Comparison of ENCODE assay signal across 8 cellular contexts in genomic region chr1:64864018-64864945, GRCh38.
A peak's percentile ranks its signal among the peaks of the same experiment; 100 is the strongest.
DNase-seq lines count a peak whose midpoint lies in the region; ATAC-seq and TF ChIP-seq lines count a peak whose summit lies in the region.

No MANE protein-coding gene starts in this region.

- H3K36me3 ChIP-seq in HCT116 (ENCODE audit: control insufficient read depth in 1 of 2, insufficient read depth in 2 of 2, low read length in 2 of 2) (no peaks in the 10 kb centered on the region; a peak in 2 of 4 replicates), heart right ventricle (peaks cover 0 to 92% (median 17%) of the 10 kb centered on the region in 9 donors)

- no peak; the same call in 1 of the 2 replicates for TF ChIP-seq RAD21 in HCT116 (IDR thresholded peaks at IDR 0.05; ENCODE audit: low read depth)

- H3K9ac ChIP-seq in HCT116 (ENCODE audit: low read length) = no peak overlapping the region

- H3K9me3 ChIP-seq in HCT116 (ENCODE audit: control insufficient read depth in 1 of 2, insufficient read depth in 1 of 2, low read depth in 1 of 2, low read length in 2 of 2) (no peaks in the 10 kb centered on the region), heart right ventricle (no peaks in the 10 kb centered on the region)

- H2AFZ ChIP-seq in HCT116 (ENCODE audit: low read depth, low read length, poor library complexity, severe bottlenecking) = no peak overlapping the region

- BruUV-seq in HCT116 (replicated peaks; lab: Mats Ljungman, UMichigan) = no TSS peak

- CTCF ChIA-PET in HCT116 (lab: Charles Lee) = no interaction called here

- H4K20me1 ChIP-seq in HCT116 (ENCODE audit: insufficient read depth) = no peaks in the 10 kb centered on the region

- no peaks in the 10 kb centered on the region for H3K9me2 ChIP-seq in HCT116 (ENCODE audit: insufficient read depth)

- peaks cover 7 to 10% of the 10 kb centered on the region in 2 experiments; a peak in 3 of 4 replicates for H3K4me1 ChIP-seq in HCT116 (ENCODE audit: control insufficient read depth in 1 of 2, insufficient read depth in 2 of 2, low read length in 2 of 2)
- H3K4me1 ChIP-seq in heart right ventricle = peaks cover 0 to 32% (median 19%) of the 10 kb centered on the region in 9 donors

- ATAC-seq in HCT116 = peak; percentile 60
- peak; percentile 85 to 95 (median 88) for ATAC-seq in heart right ventricle

- H3K27me3 ChIP-seq in HCT116 (ENCODE audit: insufficient read depth, low read length) (no peaks in the 10 kb centered on the region), heart right ventricle (no peaks in the 10 kb centered on the region)

- TF ChIP-seq CTCF in GM13976 (IDR thresholded peaks at IDR 0.05; ENCODE audit: borderline replicate concordance, control extremely low read depth, extremely low read depth, insufficient read depth, missing control alignments) (no peak), HCT116 (IDR thresholded peaks at IDR 0.05 in 2 of 3, conservative IDR thresholded peaks at IDR 0.05 in 1 of 3; ENCODE audit: borderline replicate concordance in 1 of 3, insufficient read depth in 1 of 3, low read depth in 2 of 3, low read length in 2 of 3) (no peak), heart right ventricle (IDR thresholded peaks at IDR 0.05) (no peak)

- RAD21 ChIA-PET in HCT116 (lab: Charles Lee; ENCODE audit: low non-redundant PET in 1 of 2, low total read pairs in 2 of 2, uncharacterized antibody in 2 of 2, unreplicated experiment in 2 of 2) = no interaction called here

- H3K79me2 ChIP-seq in HCT116 (ENCODE audit: insufficient read depth, low read length) = no peaks in the 10 kb centered on the region

- no peak for TF ChIP-seq POLR2A in HCT116 (IDR thresholded peaks at IDR 0.05; ENCODE audit: borderline replicate concordance, extremely low read depth, insufficient read depth, insufficient read length)

- H3K4me2 ChIP-seq in HCT116 (ENCODE audit: low read length) = peak overlapping the region; percentile 34

- H3K27ac ChIP-seq in HCT116 (ENCODE audit: low read depth, low read length) (no peak overlapping the region), heart right ventricle (peak overlapping the region in 8 of 10 donors; percentile 8 to 82 (median 62))

- intact Hi-C loops in HCT116 (cut with micrococcal nuclease) = loop anchor here (5.0 to 10.0 kb wide), 2 partner anchors 101 to 158 kb away; partner anchors contain the start of gene JAK1
- intact Hi-C loops in heart right ventricle (cut with DNase I) = loop anchor here in 6 of 10 donors (5.0 to 10.0 kb wide), 6 partner anchors 101 to 213 kb away; partner anchors contain the start of gene JAK1 (in 2 of the 6)

- POLR2A ChIA-PET in HCT116 (lab: Charles Lee) = no interaction called here

- 57 to 59% methylated on average over 14 of the region's 14 CpGs for WGBS in heart right ventricle, 2 donors

- H3K4me3 ChIP-seq in HCT116 (replicated peaks in 1 of 2; ENCODE audit: low read depth in 1 of 2, low read length in 2 of 2) = no peak overlapping the region
- H3K4me3 ChIP-seq in heart right ventricle = peak overlapping the region in 1 of 10 donors; percentile 4

- in situ Hi-C loops in GM13976 (cut with MboI; ENCODE audit: low sequenced_read_pairs, unreplicated experiment) = no loop called here

- DNase-seq in GM13976 (ENCODE audit: low spot score) (peak; percentile 80), HCT116 (ENCODE audit: low read depth, low spot score) (peak; percentile 33), NAMALWA (ENCODE audit: low spot score) (peak; percentile 98), heart right ventricle (peak; percentile 67 to 71), amniotic stem cell (lab: John Stamatoyannopoulos, UW) (no peak), NCI-H524 treated with DMSO at 0.1 percent for 48 hours (lab: John Stamatoyannopoulos, UW) (no peak)
- DNase-seq in activated CD8-positive, alpha-beta memory T cell treated with anti-CD3 and anti-CD28 coated beads, Interleukin-2, amount 50 U/mL, for 1 hour (ENCODE audit: extremely low read depth) = peak; percentile 26
- DNase-seq in stimulated activated CD4-positive, alpha-beta T cell treated with anti-CD3 and anti-CD28 coated beads, TNF-alpha, amount 100 ng/mL, for 1 hour (ENCODE audit: low read depth in 3 of 3, low spot score in 1 of 3) = peak in 2 of 3 donors; percentile 9 to 13

TF ChIP-seq in HCT116, 20 proteins besides CTCF, POLR2A, EP300 and RAD21:
- TF ChIP-seq EZH2phosphoT487 (IDR thresholded peaks at IDR 0.05; ENCODE audit: borderline replicate concordance) = no peak
- TF ChIP-seq EZH2 (IDR thresholded peaks at IDR 0.05) = no peak
- TF ChIP-seq EGR1 (IDR thresholded peaks at IDR 0.05; ENCODE audit: low read depth) = no peak
- 0 out of 2 replicates have a peak, but pooled peaks have one; percentile 36 for TF ChIP-seq SP1 (IDR thresholded peaks at IDR 0.05; ENCODE audit: low read depth)
- TF ChIP-seq SIN3A (IDR thresholded peaks at IDR 0.05; ENCODE audit: low read depth) = 0 out of 2 replicates have a peak, but pooled peaks have one; percentile 28
- TF ChIP-seq ZNF274 (IDR thresholded peaks at IDR 0.05; ENCODE audit: low read depth, low read length) = no peak
- no peak for TF ChIP-seq TCF7L2 (IDR thresholded peaks at IDR 0.05; ENCODE audit: borderline replicate concordance, extremely low read depth, insufficient read depth, insufficient read length)
- TF ChIP-seq YY1 (IDR thresholded peaks at IDR 0.05; ENCODE audit: extremely low read depth, insufficient replicate concordance, low read depth, low read length) = no peak
- peak; percentile 28; the same call in 1 of the 2 replicates for TF ChIP-seq ELF1 (IDR thresholded peaks at IDR 0.05; ENCODE audit: borderline replicate concordance, low read depth)
- no peak for TF ChIP-seq ZFX (IDR thresholded peaks at IDR 0.05)
- TF ChIP-seq JUND (IDR thresholded peaks at IDR 0.05) = no peak; the same call in 1 of the 2 replicates
- no peak for TF ChIP-seq POLR2AphosphoS5 (IDR thresholded peaks at IDR 0.05; ENCODE audit: low read depth, low read length)
- no peak; the same call in 1 of the 2 replicates for TF ChIP-seq CEBPB (IDR thresholded peaks at IDR 0.05; ENCODE audit: low read depth)
- TF ChIP-seq SRF (IDR thresholded peaks at IDR 0.05; ENCODE audit: low read depth) = no peak
- TF ChIP-seq FOSL1 (IDR thresholded peaks at IDR 0.05; ENCODE audit: low read depth) = 0 out of 2 replicates have a peak, but pooled peaks have one; percentile 17
- TF ChIP-seq MAX (IDR thresholded peaks at IDR 0.05) = 0 out of 2 replicates have a peak, but pooled peaks have one; percentile 41
- TF ChIP-seq, protein P1, sequence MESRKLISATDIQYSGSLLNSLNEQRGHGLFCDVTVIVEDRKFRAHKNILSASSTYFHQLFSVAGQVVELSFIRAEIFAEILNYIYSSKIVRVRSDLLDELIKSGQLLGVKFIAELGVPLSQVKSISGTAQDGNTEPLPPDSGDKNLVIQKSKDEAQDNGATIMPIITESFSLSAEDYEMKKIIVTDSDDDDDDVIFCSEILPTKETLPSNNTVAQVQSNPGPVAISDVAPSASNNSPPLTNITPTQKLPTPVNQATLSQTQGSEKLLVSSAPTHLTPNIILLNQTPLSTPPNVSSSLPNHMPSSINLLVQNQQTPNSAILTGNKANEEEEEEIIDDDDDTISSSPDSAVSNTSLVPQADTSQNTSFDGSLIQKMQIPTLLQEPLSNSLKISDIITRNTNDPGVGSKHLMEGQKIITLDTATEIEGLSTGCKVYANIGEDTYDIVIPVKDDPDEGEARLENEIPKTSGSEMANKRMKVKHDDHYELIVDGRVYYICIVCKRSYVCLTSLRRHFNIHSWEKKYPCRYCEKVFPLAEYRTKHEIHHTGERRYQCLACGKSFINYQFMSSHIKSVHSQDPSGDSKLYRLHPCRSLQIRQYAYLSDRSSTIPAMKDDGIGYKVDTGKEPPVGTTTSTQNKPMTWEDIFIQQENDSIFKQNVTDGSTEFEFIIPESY (IDR thresholded peaks at IDR 0.05; ENCODE audit: extremely low read depth, insufficient replicate concordance, low read length) = no peak
- TF ChIP-seq, protein P2, sequence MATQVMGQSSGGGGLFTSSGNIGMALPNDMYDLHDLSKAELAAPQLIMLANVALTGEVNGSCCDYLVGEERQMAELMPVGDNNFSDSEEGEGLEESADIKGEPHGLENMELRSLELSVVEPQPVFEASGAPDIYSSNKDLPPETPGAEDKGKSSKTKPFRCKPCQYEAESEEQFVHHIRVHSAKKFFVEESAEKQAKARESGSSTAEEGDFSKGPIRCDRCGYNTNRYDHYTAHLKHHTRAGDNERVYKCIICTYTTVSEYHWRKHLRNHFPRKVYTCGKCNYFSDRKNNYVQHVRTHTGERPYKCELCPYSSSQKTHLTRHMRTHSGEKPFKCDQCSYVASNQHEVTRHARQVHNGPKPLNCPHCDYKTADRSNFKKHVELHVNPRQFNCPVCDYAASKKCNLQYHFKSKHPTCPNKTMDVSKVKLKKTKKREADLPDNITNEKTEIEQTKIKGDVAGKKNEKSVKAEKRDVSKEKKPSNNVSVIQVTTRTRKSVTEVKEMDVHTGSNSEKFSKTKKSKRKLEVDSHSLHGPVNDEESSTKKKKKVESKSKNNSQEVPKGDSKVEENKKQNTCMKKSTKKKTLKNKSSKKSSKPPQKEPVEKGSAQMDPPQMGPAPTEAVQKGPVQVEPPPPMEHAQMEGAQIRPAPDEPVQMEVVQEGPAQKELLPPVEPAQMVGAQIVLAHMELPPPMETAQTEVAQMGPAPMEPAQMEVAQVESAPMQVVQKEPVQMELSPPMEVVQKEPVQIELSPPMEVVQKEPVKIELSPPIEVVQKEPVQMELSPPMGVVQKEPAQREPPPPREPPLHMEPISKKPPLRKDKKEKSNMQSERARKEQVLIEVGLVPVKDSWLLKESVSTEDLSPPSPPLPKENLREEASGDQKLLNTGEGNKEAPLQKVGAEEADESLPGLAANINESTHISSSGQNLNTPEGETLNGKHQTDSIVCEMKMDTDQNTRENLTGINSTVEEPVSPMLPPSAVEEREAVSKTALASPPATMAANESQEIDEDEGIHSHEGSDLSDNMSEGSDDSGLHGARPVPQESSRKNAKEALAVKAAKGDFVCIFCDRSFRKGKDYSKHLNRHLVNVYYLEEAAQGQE (IDR thresholded peaks at IDR 0.05; ENCODE audit: low read depth) = no peak
- TF ChIP-seq, protein P3, sequence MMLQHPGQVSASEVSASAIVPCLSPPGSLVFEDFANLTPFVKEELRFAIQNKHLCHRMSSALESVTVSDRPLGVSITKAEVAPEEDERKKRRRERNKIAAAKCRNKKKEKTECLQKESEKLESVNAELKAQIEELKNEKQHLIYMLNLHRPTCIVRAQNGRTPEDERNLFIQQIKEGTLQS (IDR thresholded peaks at IDR 0.05) = no peak
- no peak; the same call in 1 of the 2 replicates for TF ChIP-seq CBX3 (IDR thresholded peaks at IDR 0.05; ENCODE audit: low read depth)

Comparison
In these comparisons a context has a peak if more than half of its experiments do, and no peak if none do; other contexts are left out.
1. DNase-seq: peak in GM13976 (single experiment), HCT116 (single experiment), NAMALWA (single experiment), activated CD8-positive, alpha-beta memory T cell treated with anti-CD3 and anti-CD28 coated beads, Interleukin-2, amount 50 U/mL, for 1 hour (single experiment), heart right ventricle (2 of 2) and stimulated activated CD4-positive, alpha-beta T cell treated with anti-CD3 and anti-CD28 coated beads, TNF-alpha, amount 100 ng/mL, for 1 hour (2 of 3); none in amniotic stem cell (single experiment) and NCI-H524 treated with DMSO at 0.1 percent for 48 hours (single experiment).